In the genomic region with DNA sequence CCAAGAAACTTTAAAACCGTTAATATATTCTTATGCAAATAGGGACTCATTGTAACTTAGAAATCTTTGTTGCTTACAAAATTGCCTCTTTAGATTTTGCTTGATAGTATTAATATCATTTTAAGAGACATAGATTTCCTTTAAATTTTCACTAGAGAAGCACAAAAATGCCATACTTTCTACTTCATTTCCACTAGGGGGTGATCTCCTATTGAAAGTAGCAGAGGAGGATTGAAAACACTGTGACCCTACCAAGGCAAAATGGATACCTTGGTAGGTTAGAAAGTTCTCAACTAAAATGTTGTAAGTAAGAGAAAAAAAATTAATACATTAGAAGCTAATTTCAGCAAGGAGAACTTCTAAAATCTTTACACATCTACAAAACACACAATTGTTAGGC, we compare ENCODE assay signal across 8 cellular contexts.
DNase-seq lines count a peak whose midpoint lies in the region; ATAC-seq, FAIRE-seq and TF ChIP-seq lines count a peak whose summit lies in the region.

No MANE protein-coding gene starts in this region.

- DNase-seq in BJ (ENCODE audit: low read depth) (no peak), RWPE2 (ENCODE audit: low spot score) (no peak), foreskin melanocyte (peak; percentile 20), urothelium cell line (ENCODE audit: low spot score) (peak; percentile 17), mesenteric fat pad (ENCODE audit: low spot score) (no peak)

- ATAC-seq in GM18861 (IDR thresholded peaks at IDR 0.05; ENCODE audit: unreplicated experiment) (peak; percentile 58), HG03175 (IDR thresholded peaks at IDR 0.05; ENCODE audit: unreplicated experiment) (peak; percentile 60), RWPE2 (ENCODE audit: low read depth) (peak; percentile 72), HG03095 (IDR thresholded peaks at IDR 0.05; ENCODE audit: unreplicated experiment) (no peak)

- CTCF ChIA-PET in BJ (lab: Yijun Ruan, JAX) = interaction anchor here (1.2 to 2.1 kb wide), 2 partner anchors 27 to 30 kb away, joined by 3 to 4 read pairs; no protein-coding TSS in a partner anchor

- H3K36me3 ChIP-seq in BJ (ENCODE audit: control insufficient read depth, insufficient read depth, low read length) (no peaks in the 10 kb centered on the region), RWPE2 (ENCODE audit: low read depth) (no peaks in the 10 kb centered on the region)

- TF ChIP-seq CTCF in BJ (IDR thresholded peaks at IDR 0.05; ENCODE audit: insufficient read depth, low read depth, low read length) (peak; percentile 67), RWPE2 (IDR thresholded peaks at IDR 0.05; ENCODE audit: poor library complexity, severe bottlenecking) (peak; percentile 96)

- no peak overlapping the region for H3K4me3 ChIP-seq in BJ (ENCODE audit: low read depth, low read length)
- H3K4me3 ChIP-seq in RWPE2 (ENCODE audit: severe bottlenecking) = no peak overlapping the region

- no peaks in the 10 kb centered on the region for H3K9me3 ChIP-seq in RWPE2 (ENCODE audit: severe bottlenecking)

- no peak overlapping the region for H3K27ac ChIP-seq in RWPE2 (ENCODE audit: poor library complexity, severe bottlenecking)

- POLR2A ChIA-PET in BJ (lab: Charles Lee) = interaction anchor here (0.5 kb wide), 1 partner anchor 19 kb away, joined by 4 read pairs; no protein-coding TSS in a partner anchor

- H3K27me3 ChIP-seq in BJ (ENCODE audit: control insufficient read depth, insufficient read depth, low read length) (no peaks in the 10 kb centered on the region), RWPE2 (ENCODE audit: insufficient read depth, poor library complexity, severe bottlenecking) (no peaks in the 10 kb centered on the region)

- no peak for FAIRE-seq in urothelium cell line (lab: Jason Lieb, UNC)

- H3K4me1 ChIP-seq in RWPE2 (ENCODE audit: insufficient read depth, poor library complexity, severe bottlenecking) = no peaks in the 10 kb centered on the region

Comparison
In these comparisons a context has a peak if more than half of its experiments do, and no peak if none do; other contexts are left out.
1. DNase-seq: peak in foreskin melanocyte (single experiment) and urothelium cell line (single experiment); none in BJ (single experiment), RWPE2 (single experiment) and mesenteric fat pad (single experiment).